Comparison of ENCODE assay signal across 1 cellular context in the genomic region with DNA sequence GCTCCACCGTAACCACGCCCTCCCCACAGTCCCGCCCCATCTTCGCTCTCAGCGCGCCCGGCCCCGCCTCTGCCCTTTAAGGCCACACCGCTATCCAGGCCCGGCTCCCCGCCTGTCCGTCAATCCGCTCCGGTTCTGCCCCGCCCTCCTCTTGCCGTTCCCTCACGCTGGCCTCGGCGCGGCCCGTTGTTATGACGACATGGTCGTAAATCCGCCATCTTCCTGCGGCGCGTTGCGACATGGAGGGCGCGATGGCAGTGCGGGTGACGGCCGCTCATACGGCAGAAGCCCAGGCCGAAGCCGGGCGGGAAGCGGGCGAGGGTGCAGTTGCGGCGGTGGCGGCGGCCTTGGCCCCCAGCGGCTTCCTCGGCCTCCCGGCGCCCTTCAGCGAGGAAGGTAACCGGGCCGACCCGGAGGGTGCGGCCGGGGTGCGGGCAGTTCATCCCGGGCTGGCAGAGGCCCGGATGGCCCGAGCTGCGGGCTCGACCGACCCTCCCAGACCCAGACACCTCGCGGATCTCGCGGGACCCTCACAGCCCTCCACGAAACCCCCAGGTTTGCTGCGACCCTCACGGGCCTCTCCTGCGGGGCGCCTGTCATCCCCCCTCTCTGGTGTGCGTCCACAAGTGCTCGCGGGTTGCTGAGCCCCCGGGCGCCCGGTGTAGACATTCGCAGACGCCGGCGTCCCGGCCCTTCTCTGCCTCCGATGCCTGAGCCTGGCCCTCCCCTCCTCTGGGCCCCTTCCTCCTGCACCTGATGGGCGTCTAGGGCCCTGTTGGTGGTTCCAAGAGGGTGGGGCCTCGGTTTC.
TF ChIP-seq lines count a peak whose summit lies in the region.

A gene with protein sequence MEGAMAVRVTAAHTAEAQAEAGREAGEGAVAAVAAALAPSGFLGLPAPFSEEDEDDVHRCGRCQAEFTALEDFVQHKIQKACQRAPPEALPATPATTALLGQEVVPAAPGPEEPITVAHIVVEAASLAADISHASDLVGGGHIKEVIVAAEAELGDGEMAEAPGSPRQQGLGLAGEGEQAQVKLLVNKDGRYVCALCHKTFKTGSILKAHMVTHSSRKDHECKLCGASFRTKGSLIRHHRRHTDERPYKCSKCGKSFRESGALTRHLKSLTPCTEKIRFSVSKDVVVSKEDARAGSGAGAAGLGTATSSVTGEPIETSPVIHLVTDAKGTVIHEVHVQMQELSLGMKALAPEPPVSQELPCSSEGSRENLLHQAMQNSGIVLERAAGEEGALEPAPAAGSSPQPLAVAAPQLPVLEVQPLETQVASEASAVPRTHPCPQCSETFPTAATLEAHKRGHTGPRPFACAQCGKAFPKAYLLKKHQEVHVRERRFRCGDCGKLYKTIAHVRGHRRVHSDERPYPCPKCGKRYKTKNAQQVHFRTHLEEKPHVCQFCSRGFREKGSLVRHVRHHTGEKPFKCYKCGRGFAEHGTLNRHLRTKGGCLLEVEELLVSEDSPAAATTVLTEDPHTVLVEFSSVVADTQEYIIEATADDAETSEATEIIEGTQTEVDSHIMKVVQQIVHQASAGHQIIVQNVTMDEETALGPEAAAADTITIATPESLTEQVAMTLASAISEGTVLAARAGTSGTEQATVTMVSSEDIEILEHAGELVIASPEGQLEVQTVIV (plus strand): TSS at position 217 of the 808 bp plus-strand sequence. CDS start 23 bp downstream, at position 240.

TF ChIP-seq in neural cell, 6 proteins besides CTCF, POLR2A, EP300 and RAD21 (continued from another document):
- TF ChIP-seq, protein P1, sequence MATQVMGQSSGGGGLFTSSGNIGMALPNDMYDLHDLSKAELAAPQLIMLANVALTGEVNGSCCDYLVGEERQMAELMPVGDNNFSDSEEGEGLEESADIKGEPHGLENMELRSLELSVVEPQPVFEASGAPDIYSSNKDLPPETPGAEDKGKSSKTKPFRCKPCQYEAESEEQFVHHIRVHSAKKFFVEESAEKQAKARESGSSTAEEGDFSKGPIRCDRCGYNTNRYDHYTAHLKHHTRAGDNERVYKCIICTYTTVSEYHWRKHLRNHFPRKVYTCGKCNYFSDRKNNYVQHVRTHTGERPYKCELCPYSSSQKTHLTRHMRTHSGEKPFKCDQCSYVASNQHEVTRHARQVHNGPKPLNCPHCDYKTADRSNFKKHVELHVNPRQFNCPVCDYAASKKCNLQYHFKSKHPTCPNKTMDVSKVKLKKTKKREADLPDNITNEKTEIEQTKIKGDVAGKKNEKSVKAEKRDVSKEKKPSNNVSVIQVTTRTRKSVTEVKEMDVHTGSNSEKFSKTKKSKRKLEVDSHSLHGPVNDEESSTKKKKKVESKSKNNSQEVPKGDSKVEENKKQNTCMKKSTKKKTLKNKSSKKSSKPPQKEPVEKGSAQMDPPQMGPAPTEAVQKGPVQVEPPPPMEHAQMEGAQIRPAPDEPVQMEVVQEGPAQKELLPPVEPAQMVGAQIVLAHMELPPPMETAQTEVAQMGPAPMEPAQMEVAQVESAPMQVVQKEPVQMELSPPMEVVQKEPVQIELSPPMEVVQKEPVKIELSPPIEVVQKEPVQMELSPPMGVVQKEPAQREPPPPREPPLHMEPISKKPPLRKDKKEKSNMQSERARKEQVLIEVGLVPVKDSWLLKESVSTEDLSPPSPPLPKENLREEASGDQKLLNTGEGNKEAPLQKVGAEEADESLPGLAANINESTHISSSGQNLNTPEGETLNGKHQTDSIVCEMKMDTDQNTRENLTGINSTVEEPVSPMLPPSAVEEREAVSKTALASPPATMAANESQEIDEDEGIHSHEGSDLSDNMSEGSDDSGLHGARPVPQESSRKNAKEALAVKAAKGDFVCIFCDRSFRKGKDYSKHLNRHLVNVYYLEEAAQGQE (IDR thresholded peaks at IDR 0.05; ENCODE audit: borderline replicate concordance), result peak; percentile 85
- TF ChIP-seq EZH2 (IDR thresholded peaks at IDR 0.05; ENCODE audit: borderline replicate concordance, insufficient read depth, low read length, poor library complexity, severe bottlenecking) (no peak), TAF1 (IDR thresholded peaks at IDR 0.05; ENCODE audit: low read depth) (peak; percentile 95)
TF ChIP-seq in neural cell: peak in this region for 5.
